Comparison of ENCODE assay signal across 16 cellular contexts in genomic region chr4:68591204-68591603, GRCh38. TPM values are rescaled to one million over a fixed set of nuclear protein-coding genes. Genes with fewer than 3 reads are reported as not detected.
"Had no signal": no experiment of that assay in that cellular context is flagged by ENCODE, and none has a peak within 500 bp of the region (broad histone marks: within the 10 kb centered on the region; RNA-seq: fewer than 3 reads in every experiment).

No MANE protein-coding gene starts in this region.

- DNase-seq: activated B cell treated with CpG ODN at 0.5 μM for 24 hours; activated CD4-positive, alpha-beta T cell treated with anti-CD3 and anti-CD28 coated beads, Interleukin-2, amount 10 ng/mL, durations not matched to agents 24 days and 14 days; activated CD8-positive, alpha-beta memory T cell treated with anti-CD3 and anti-CD28 coated beads for 24 hours; activated naive CD8-positive, alpha-beta T cell treated with anti-CD3 and anti-CD28 coated beads, Interleukin-2, amount 10 ng/mL, durations not matched to agents 7 days and 5 days; hippocampal formation; kidney; right lobe of liver; spleen; stimulated activated CD4-positive, alpha-beta T cell treated with anti-CD3 and anti-CD28 coated beads, Interleukin-2, amount 100 ng/mL, for 24 hours had no signal

- H3K36me3 ChIP-seq: prostate gland, right lobe of liver, spleen had no signal

- H3K27me3 ChIP-seq: right lobe of liver, spleen had no signal

- H3K9me3 ChIP-seq: prostate gland, right lobe of liver, spleen had no signal

- H3K4me1 ChIP-seq: prostate gland, spleen had no signal

- ATAC-seq: right lobe of liver had no signal

- H3K4me3 ChIP-seq: prostate gland, right lobe of liver, spleen had no signal

- H3K27ac ChIP-seq: prostate gland, right lobe of liver, spleen had no signal

RNA-seq across cellular contexts. Expression of gene UGT2B17, which starts 15.1 kb away (rescaled TPM):
- total RNA-seq: activated CD4-positive, alpha-beta T cell treated with anti-CD3 and anti-CD28 coated beads, Interleukin-2, amount 10 ng/mL, durations not matched to agents 24 days and 14 days; activated naive CD8-positive, alpha-beta T cell treated with anti-CD3 and anti-CD28 coated beads, Interleukin-2, amount 10 ng/mL, durations not matched to agents 7 days and 5 days; activated T-helper 1 cell treated with anti-CD3 and anti-CD28 coated beads, Interleukin-12 subunit alpha, Interleukin-12 subunit beta, Interleukin-2, Interleukin-4 antibody, amounts not matched to agents 30 ng/mL and 10 ng/mL and 1 ng/mL, durations not matched to agents 14 hours and 24 hours and 36 hours; cerebellum; glomerular endothelial cell; lower leg skin; omental fat pad; urinary bladder had no signal
